21 cellular contexts compared by ENCODE assay signal in genomic region chr1:1748686-1749321, GRCh38. TPM values are rescaled to one million over a fixed set of nuclear protein-coding genes. Genes with fewer than 3 reads are reported as not detected.
A peak's percentile ranks its signal among the peaks of the same experiment; 100 is the strongest.
DNase-seq lines count a peak whose midpoint lies in the region; ATAC-seq, FAIRE-seq and TF ChIP-seq lines count a peak whose summit lies in the region.
"Had no signal": no experiment of that assay in that cellular context is flagged by ENCODE, and none has a peak within 500 bp of the region (broad histone marks: within the 10 kb centered on the region; RNA-seq: fewer than 3 reads in every experiment).

No MANE protein-coding gene starts in this region.

- peak overlapping the region in 1 of 2 experiments; percentile 70; a peak in 2 of 4 replicates for H3K9ac ChIP-seq in K562 (ENCODE audit: insufficient read depth in 1 of 2, low read depth in 2 of 2, low read length in 2 of 2)

- in situ Hi-C loops in K562 (cut with MboI), result no loop called here

- no TSS peak for BruUV-seq in K562 (replicated peaks; lab: Mats Ljungman, UMichigan)

- WGBS in K562 (ENCODE audit: insufficient coverage, low coverage, missing lambda C conversion rate), result 47% methylated on average over 17 of the region's 18 CpGs

- peak; percentile 15 for FAIRE-seq in K562 (lab: Jason Lieb, UNC)

- H3K9me3 ChIP-seq in CD4-positive, alpha-beta T cell (ENCODE audit: control insufficient read depth, low read length), result no peaks in the 10 kb centered on the region
- H3K9me3 ChIP-seq in K562 (replicated peaks; ENCODE audit: control insufficient read depth, insufficient read depth, low read depth, low read length), result no peaks in the 10 kb centered on the region
- H3K9me3 ChIP-seq: left lung, sigmoid colon had no signal

- no peaks in the 10 kb centered on the region for H3K4me1 Mint-ChIP-seq in CD4-positive, alpha-beta T cell (ENCODE audit: low read depth)
- H3K4me1 Mint-ChIP-seq in nephron progenitor cell, result peaks cover 5% of the 10 kb centered on the region
- H3K4me1 Mint-ChIP-seq: stimulated activated effector memory CD8-positive, alpha-beta T cell treated with anti-CD3 and anti-CD28 coated beads, Interleukin-12 subunit alpha, Interleukin-12 subunit beta, amount 100 ng/mL, for 72 hours had no signal

- TF ChIP-seq CTCF in CD4-positive, alpha-beta T cell (IDR thresholded peaks at IDR 0.05), result no peak
- TF ChIP-seq CTCF in K562 (IDR thresholded peaks at IDR 0.05 in 2 of 3, conservative IDR thresholded peaks at IDR 0.05 in 1 of 3; ENCODE audit: insufficient read depth in 2 of 3, low read depth in 1 of 3, low read length in 3 of 3), result no peak
- no peak for TF ChIP-seq CTCF in nephron progenitor cell (IDR thresholded peaks at IDR 0.05)

- DNase-seq in CD4-positive, alpha-beta T cell, result no peak
- DNase-seq in H7 (peak; percentile 81), K562 (ENCODE audit: extremely low read depth in 1 of 4, low spot score in 3 of 4) (peak; percentile 43 to 66 (median 48)), nephron progenitor cell (no peak), posterior vena cava (ENCODE audit: low spot score) (no peak), NOMO-1 treated with DMSO at 0.1 percent for 48 hours (lab: John Stamatoyannopoulos, UW; ENCODE audit: unreplicated experiment) (no peak)
- DNase-seq: amygdala; cortex of kidney; GDM1; HCEC 1CT; naive B cell; NCI-H2029 treated with DMSO at 0.1 percent for 48 hours; NCI-H774; SIG-M5; sigmoid colon; stimulated activated CD4-positive, alpha-beta T cell treated with anti-CD3 and anti-CD28 coated beads, Interleukin-4, amount 100 ng/mL, for 4 hours had no signal

- POLR2A ChIA-PET in CD4-positive, alpha-beta T cell (lab: Charles Lee), result no interaction called here
- POLR2A ChIA-PET in K562 (lab: Yijun Ruan, JAX), result interaction anchor here (0.6 to 1.0 kb wide), 3 partner anchors 9 to 311 kb away, joined by 3 read pairs; no protein-coding TSS in a partner anchor

- no peak for ATAC-seq in CD4-positive, alpha-beta T cell (ENCODE audit: poor library complexity)
- ATAC-seq in K562, result no peak
- ATAC-seq in HG03139 (IDR thresholded peaks at IDR 0.05; ENCODE audit: unreplicated experiment), result no peak
- ATAC-seq: esophagus mucosa; left lung; stimulated activated effector memory CD8-positive, alpha-beta T cell treated with anti-CD3 and anti-CD28 coated beads, Interleukin-12 subunit alpha, Interleukin-12 subunit beta, amount 100 ng/mL, for 72 hours had no signal

- no peaks in the 10 kb centered on the region for H3K9me3 Mint-ChIP-seq in CD4-positive, alpha-beta T cell
- H3K9me3 Mint-ChIP-seq in nephron progenitor cell, result no peaks in the 10 kb centered on the region
- H3K9me3 Mint-ChIP-seq: naive B cell; stimulated activated effector memory CD8-positive, alpha-beta T cell treated with anti-CD3 and anti-CD28 coated beads, Interleukin-12 subunit alpha, Interleukin-12 subunit beta, amount 100 ng/mL, for 72 hours had no signal

- 0 out of 2 replicates have a peak overlapping the region, but pooled peaks have one; percentile 28 for H2AFZ ChIP-seq in K562 (ENCODE audit: low read depth, low read length)
- H2AFZ ChIP-seq: hepatocyte had no signal

- TF ChIP-seq RAD21 in K562 (CRISPR knock-in tag; conservative IDR thresholded peaks at IDR 0.05 in 1 of 2, IDR thresholded peaks at IDR 0.05 in 1 of 2), result no peak

- peaks cover 4% of the 10 kb centered on the region for H3K9me1 ChIP-seq in K562 (ENCODE audit: control insufficient read depth, insufficient read depth, low read length)

- H3K27ac Mint-ChIP-seq in CD4-positive, alpha-beta T cell, result peak overlapping the region; percentile 44
- no peak overlapping the region for H3K27ac Mint-ChIP-seq in nephron progenitor cell
- H3K27ac Mint-ChIP-seq: stimulated activated effector memory CD8-positive, alpha-beta T cell treated with anti-CD3 and anti-CD28 coated beads, Interleukin-12 subunit alpha, Interleukin-12 subunit beta, amount 100 ng/mL, for 72 hours had no signal

- H3K4me3 ChIP-seq in H7 (ENCODE audit: insufficient read depth, low read depth, low read length) (no peak overlapping the region), K562 (no peak overlapping the region)
- H3K4me3 ChIP-seq: hepatocyte, left lung, sigmoid colon had no signal

- CTCF ChIA-PET in CD4-positive, alpha-beta T cell (lab: Charles Lee), result no interaction called here
- CTCF ChIA-PET in K562 (lab: Yijun Ruan, JAX; ENCODE audit: low intra/inter-chr PET ratio), result no interaction called here

- H3K4me1 ChIP-seq in K562 (replicated peaks in 1 of 2; ENCODE audit: control insufficient read depth in 2 of 2, insufficient read depth in 2 of 2, low read length in 2 of 2), result peaks cover 6 to 24% of the 10 kb centered on the region in 2 experiments; a peak in 3 of 5 replicates
- H3K4me1 ChIP-seq: left lung, sigmoid colon had no signal

- no peaks in the 10 kb centered on the region for H3K79me2 ChIP-seq in K562 (ENCODE audit: control insufficient read depth, insufficient read depth, low read length)
- H3K79me2 ChIP-seq: hepatocyte had no signal

- H3K36me3 ChIP-seq in H7 (replicated peaks; ENCODE audit: control insufficient read depth, insufficient read depth, low read length), result peaks cover 4% of the 10 kb centered on the region
- H3K36me3 ChIP-seq in K562 (ENCODE audit: control insufficient read depth, insufficient read depth, low read length), result peaks cover 18% of the 10 kb centered on the region; the same call in 2 of the 3 replicates

- H3K4me2 ChIP-seq in K562 (ENCODE audit: insufficient read depth, low read length), result peak overlapping the region; percentile 38; the same call in 1 of the 2 replicates
- H3K4me2 ChIP-seq: hepatocyte had no signal

- intact Hi-C loops in CD4-positive, alpha-beta T cell (cut with DNase I, micrococcal nuclease), result loop anchor here in 1 of 2 experiments (10.0 kb wide), 1 partner anchor 54 kb away; the partner anchor contains the start of gene SLC35E2B
- intact Hi-C loops in K562 (cut with micrococcal nuclease) (no loop called here), posterior vena cava (cut with DNase I) (no loop called here)

- TF ChIP-seq POLR2A in K562 (conservative IDR thresholded peaks at IDR 0.05), result no peak

- no peak for TF ChIP-seq EP300 in K562 (IDR thresholded peaks at IDR 0.05; ENCODE audit: low read length)

- peak overlapping the region; percentile 23 for H3K4me3 Mint-ChIP-seq in CD4-positive, alpha-beta T cell
- H3K4me3 Mint-ChIP-seq in nephron progenitor cell, result peak overlapping the region; percentile 18
- H3K4me3 Mint-ChIP-seq: stimulated activated effector memory CD8-positive, alpha-beta T cell treated with anti-CD3 and anti-CD28 coated beads, Interleukin-12 subunit alpha, Interleukin-12 subunit beta, amount 100 ng/mL, for 72 hours had no signal

- no peaks in the 10 kb centered on the region for H3K27me3 ChIP-seq in CD4-positive, alpha-beta T cell (ENCODE audit: control insufficient read depth, insufficient read depth, low read length)
- H3K27me3 ChIP-seq in H7 (ENCODE audit: control insufficient read depth, insufficient read depth, low read length), result no peaks in the 10 kb centered on the region
- H3K27me3 ChIP-seq in K562 (ENCODE audit: control insufficient read depth in 2 of 2, insufficient read depth in 2 of 2, low read length in 2 of 2), result no peaks in the 10 kb centered on the region
- H3K27me3 ChIP-seq: hepatocyte, left lung, sigmoid colon had no signal

- H3K27me3 Mint-ChIP-seq in CD4-positive, alpha-beta T cell, result no peaks in the 10 kb centered on the region
- H3K27me3 Mint-ChIP-seq in nephron progenitor cell (ENCODE audit: low read depth, poor library complexity), result no peaks in the 10 kb centered on the region
- H3K27me3 Mint-ChIP-seq: naive B cell had no signal

- H3K27ac ChIP-seq in CD4-positive, alpha-beta T cell (ENCODE audit: low read depth, low read length), result no peak overlapping the region
- no peak overlapping the region; the same call in 2 of the 3 replicates for H3K27ac ChIP-seq in K562 (ENCODE audit: extremely low read depth, low read depth, low read length)
- H3K27ac ChIP-seq: hepatocyte, left lung, sigmoid colon had no signal

- H3K36me3 Mint-ChIP-seq in CD4-positive, alpha-beta T cell (ENCODE audit: low read depth), result peaks cover 7% of the 10 kb centered on the region
- H3K36me3 Mint-ChIP-seq in nephron progenitor cell (ENCODE audit: low read depth), result peaks cover 8% of the 10 kb centered on the region
- H3K36me3 Mint-ChIP-seq: naive B cell had no signal

- no peaks in the 10 kb centered on the region for H4K20me1 ChIP-seq in K562 (replicated peaks; ENCODE audit: control insufficient read depth, insufficient read depth, low read length)

RNA-seq across cellular contexts. Expression of gene CDK11A, which starts 24.6 kb away (rescaled TPM):
- 100 to 1,000 TPM; 206 to 217 TPM for total RNA-seq in CD4-positive, alpha-beta T cell
- 18.6 and 26.2 TPM in 2 replicates for total RNA-seq in H7 (2014; rRNA removed; shearing (Covaris generic))
- 123 and 215 TPM in 2 replicates for total RNA-seq in K562 (2011; cell fraction: chromatin; rRNA removed; ENCODE audit: low replicate concordance)
- 128 and 164 TPM in 2 replicates for total RNA-seq in K562 (2011; cell fraction: nucleolus; rRNA removed)
- 71.6 and 88.8 TPM in 2 replicates for total RNA-seq in K562 (2011; cell fraction: nucleoplasm; rRNA removed)
- 44.4 and 48.8 TPM in 2 replicates for total RNA-seq in K562 (2014; rRNA removed)
- total RNA-seq in K562 (2014; rRNA removed; fragmentation: Illumina TruSeq; extraction: Trizol), result 15.2 and 18.4 TPM in 2 replicates
- total RNA-seq in K562 (2015; rRNA removed; fragmentation: Illumina TruSeq; extraction: Trizol), result 33.6 and 43.9 TPM in 2 replicates
- 58.5 and 71.0 TPM in 2 replicates for total RNA-seq in K562 (2021)
- 13.0 and 17.4 TPM in 2 replicates for polyA plus RNA-seq in K562 (2011; rRNA removed)
- polyA plus RNA-seq in K562 (2011; cell fraction: cytosol; rRNA removed), result 10.4 and 24.1 TPM in 2 replicates
- polyA plus RNA-seq in K562 (2011; cell fraction: nucleus; rRNA removed), result 167 and 314 TPM in 2 replicates
- 54.0 and 63.7 TPM in 2 replicates for polyA plus RNA-seq in K562 (2012)
- polyA plus RNA-seq in K562 (2014; fragmentation: Illumina TruSeq; extraction: Trizol), result 49.8 and 53.1 TPM in 2 replicates
- 1 to 10 TPM; 4.5 to 8.4 TPM for polyA plus RNA-seq in K562 (2014; fragmentation: Nextera tagmentation; extraction: Ambion mirVana)
- 49.5 and 67.0 TPM in 2 replicates for polyA plus RNA-seq in K562 (2014; rRNA removed)
- polyA minus RNA-seq in K562 (2011; rRNA and poly(A)+ RNA removed), result 8.1 and 9.7 TPM in 2 replicates
- 143 and 147 TPM in 2 replicates for polyA minus RNA-seq in K562 (2011; cell fraction: cytosol; rRNA and poly(A)+ RNA removed)
- 39.7 and 41.0 TPM in 2 replicates for polyA minus RNA-seq in K562 (2011; cell fraction: nucleus; rRNA and poly(A)+ RNA removed)
- total RNA-seq in posterior vena cava, result 10 to 100 TPM; 29.2 to 37.7 TPM

RNA-seq across cellular contexts. Expression of gene NADK, which starts 29.5 kb away (rescaled TPM):
- total RNA-seq in CD4-positive, alpha-beta T cell, result 10 to 100 TPM; 19.9 to 25.1 TPM
- total RNA-seq in H7 (2014; rRNA removed; shearing (Covaris generic)), result 111 and 175 TPM in 2 replicates
- total RNA-seq in K562 (2011; cell fraction: chromatin; rRNA removed; ENCODE audit: low replicate concordance), result 266 and 574 TPM in 2 replicates
- total RNA-seq in K562 (2011; cell fraction: nucleolus; rRNA removed), result 372 and 388 TPM in 2 replicates
- total RNA-seq in K562 (2011; cell fraction: nucleoplasm; rRNA removed), result 193 and 246 TPM in 2 replicates
- total RNA-seq in K562 (2014; rRNA removed) (116 and 133 TPM in 2 replicates), K562 (2014; rRNA removed; fragmentation: Illumina TruSeq; extraction: Trizol) (35.7 and 46.1 TPM in 2 replicates), K562 (2015; rRNA removed; fragmentation: Illumina TruSeq; extraction: Trizol) (63.0 and 66.6 TPM in 2 replicates), K562 (2021) (131 and 135 TPM in 2 replicates), posterior vena cava (10 to 100 TPM; 60.0 to 63.5 TPM)
- polyA plus RNA-seq in K562 (2011; rRNA removed) (99.6 and 121 TPM in 2 replicates), K562 (2014; fragmentation: Illumina TruSeq; extraction: Trizol) (75.1 and 81.2 TPM in 2 replicates), K562 (2014; fragmentation: Nextera tagmentation; extraction: Ambion mirVana) (1 to 10 TPM; 1.5 to 2.1 TPM), K562 (2014; rRNA removed) (131 and 149 TPM in 2 replicates)
- polyA plus RNA-seq in K562 (2011; cell fraction: cytosol; rRNA removed), result 62.8 and 91.9 TPM in 2 replicates
- polyA plus RNA-seq in K562 (2011; cell fraction: nucleus; rRNA removed), result 448 and 488 TPM in 2 replicates
- polyA plus RNA-seq in K562 (2012), result 76.9 and 85.6 TPM in 2 replicates
- 23.4 and 41.8 TPM in 2 replicates for polyA minus RNA-seq in K562 (2011; rRNA and poly(A)+ RNA removed)
- 54.8 and 55.2 TPM in 2 replicates for polyA minus RNA-seq in K562 (2011; cell fraction: cytosol; rRNA and poly(A)+ RNA removed)
- polyA minus RNA-seq in K562 (2011; cell fraction: nucleus; rRNA and poly(A)+ RNA removed), result 94.5 and 123 TPM in 2 replicates

RNA-seq across cellular contexts. Expression of gene SLC35E2B, which starts 56.2 kb away (rescaled TPM):
- 10 to 100 TPM; 43.9 to 45.3 TPM for total RNA-seq in CD4-positive, alpha-beta T cell
- total RNA-seq in H7 (2014; rRNA removed; shearing (Covaris generic)), result 47.4 and 54.8 TPM in 2 replicates
- 99.6 and 161 TPM in 2 replicates for total RNA-seq in K562 (2011; cell fraction: chromatin; rRNA removed; ENCODE audit: low replicate concordance)
- total RNA-seq in K562 (2011; cell fraction: nucleolus; rRNA removed), result 107 and 109 TPM in 2 replicates
- total RNA-seq in K562 (2011; cell fraction: nucleoplasm; rRNA removed), result 98.4 and 102 TPM in 2 replicates
- total RNA-seq in K562 (2014; rRNA removed) (18.4 and 22.5 TPM in 2 replicates), K562 (2014; rRNA removed; fragmentation: Illumina TruSeq; extraction: Trizol) (14.8 TPM in 2 replicates), K562 (2015; rRNA removed; fragmentation: Illumina TruSeq; extraction: Trizol) (20.7 and 21.9 TPM in 2 replicates), K562 (2021) (38.9 and 44.6 TPM in 2 replicates), posterior vena cava (10 to 100 TPM; 20.7 to 27.7 TPM)
- polyA plus RNA-seq in K562 (2011; rRNA removed) (30.8 and 36.5 TPM in 2 replicates), K562 (2014; fragmentation: Illumina TruSeq; extraction: Trizol) (29.5 and 31.5 TPM in 2 replicates), K562 (2014; fragmentation: Nextera tagmentation; extraction: Ambion mirVana) (1 to 10 TPM; 4.7 to 5.2 TPM), K562 (2014; rRNA removed) (29.8 and 34.1 TPM in 2 replicates)
- polyA plus RNA-seq in K562 (2011; cell fraction: cytosol; rRNA removed), result 33.9 and 35.2 TPM in 2 replicates
- polyA plus RNA-seq in K562 (2011; cell fraction: nucleus; rRNA removed), result 139 and 182 TPM in 2 replicates
- polyA plus RNA-seq in K562 (2012), result 28.9 and 66.9 TPM in 2 replicates
- polyA minus RNA-seq in K562 (2011; rRNA and poly(A)+ RNA removed), result 19.2 and 25.3 TPM in 2 replicates
- 23.7 and 23.9 TPM in 2 replicates for polyA minus RNA-seq in K562 (2011; cell fraction: cytosol; rRNA and poly(A)+ RNA removed)
- polyA minus RNA-seq in K562 (2011; cell fraction: nucleus; rRNA and poly(A)+ RNA removed), result 26.0 and 28.7 TPM in 2 replicates

Comparison
In these comparisons a context has a peak if more than half of its experiments do, and no peak if none do; other contexts are left out.
1. DNase-seq: peak in H7 (single experiment) and K562 (4 of 4); none in CD4-positive, alpha-beta T cell (0 of 10), nephron progenitor cell (single experiment), posterior vena cava (single experiment) and NOMO-1 treated with DMSO at 0.1 percent for 48 hours (single experiment).